28 cellular contexts compared by ENCODE assay signal in genomic region chr12:104729610-104730446, GRCh38.
A peak's percentile ranks its signal among the peaks of the same experiment; 100 is the strongest.
DNase-seq lines count a peak whose midpoint lies in the region; ATAC-seq, FAIRE-seq and TF ChIP-seq lines count a peak whose summit lies in the region.
"Had no signal": no experiment of that assay in that cellular context is flagged by ENCODE, and none has a peak within 500 bp of the region (broad histone marks: within the 10 kb centered on the region; RNA-seq: fewer than 3 reads in every experiment).

No MANE protein-coding gene starts in this region.

- no peaks in the 10 kb centered on the region for H3K36me3 ChIP-seq in HepG2 (replicated peaks in 1 of 2; ENCODE audit: control insufficient read depth in 1 of 2, insufficient read depth in 2 of 2, low read length in 2 of 2)
- H3K36me3 ChIP-seq: BE2C, gastrocnemius medialis, stomach, tibial artery had no signal

- no peak for TF ChIP-seq POLR2A in HepG2 (IDR thresholded peaks at IDR 0.05; ENCODE audit: insufficient read depth in 1 of 2, low read depth in 2 of 2, low read length in 2 of 2)

- no peaks in the 10 kb centered on the region for H3K79me2 ChIP-seq in HepG2 (ENCODE audit: insufficient read depth, low read length)
- H3K79me2 ChIP-seq: hepatocyte had no signal

- POLR2A ChIA-PET in activated CD8-positive, alpha-beta T cell treated with anti-CD3 and anti-CD28 coated beads, Interleukin-2, amount 10 ng/mL, durations not matched to agents 7 days and 5 days (lab: Charles Lee), result interaction anchor here (0.7 to 1.5 kb wide), 2 partner anchors 10 to 11 kb away, joined by 3 read pairs; no protein-coding TSS in a partner anchor
- POLR2A ChIA-PET in activated CD8-positive, alpha-beta T cell treated with anti-CD3 and anti-CD28 coated beads for 36 hours (lab: Charles Lee), result interaction anchor here (1.3 kb wide), 1 partner anchor 9 kb away, joined by 3 read pairs; no protein-coding TSS in a partner anchor
- POLR2A ChIA-PET in HepG2 (lab: Yijun Ruan, JAX), result no interaction called here

- no peak overlapping the region for H3K4me3 ChIP-seq in HepG2 (replicated peaks in 1 of 3; ENCODE audit: insufficient read depth in 1 of 3, low read depth in 2 of 3, low read length in 3 of 3)
- H3K4me3 ChIP-seq: gastrocnemius medialis, hepatocyte, SK-N-MC, skin epidermis, stomach, tibial artery had no signal

- no peak for TF ChIP-seq CTCF in activated CD8-positive, alpha-beta T cell treated with anti-CD3 and anti-CD28 coated beads for 36 hours (IDR thresholded peaks at IDR 0.05)
- no peak for TF ChIP-seq CTCF in HepG2 (CRISPR knock-in tag; IDR thresholded peaks at IDR 0.05)

- H3K9ac ChIP-seq in HepG2 (ENCODE audit: insufficient read depth, low read depth, low read length), result no peak overlapping the region

- BruUV-seq in HepG2 (replicated peaks; lab: Mats Ljungman, UMichigan), result no TSS peak

- in situ Hi-C loops in HepG2 (cut with HindIII; ENCODE audit: extremely low pct_ligation_motif_present, low pct_unique_long_range_greater_than_20kb), result no loop called here

- peaks cover 50% of the 10 kb centered on the region for H3K4me1 Mint-ChIP-seq in activated CD8-positive, alpha-beta T cell treated with anti-CD3 and anti-CD28 coated beads, Interleukin-2, amount 10 ng/mL, durations not matched to agents 7 days and 5 days (ENCODE audit: low read depth)
- H3K4me1 Mint-ChIP-seq in activated CD8-positive, alpha-beta T cell treated with anti-CD3 and anti-CD28 coated beads for 36 hours (ENCODE audit: low read depth), result peaks cover 17% of the 10 kb centered on the region
- H3K4me1 Mint-ChIP-seq in T-helper 17 cell, result peaks cover 46% of the 10 kb centered on the region
- peaks cover 73% of the 10 kb centered on the region for H3K4me1 Mint-ChIP-seq in stimulated activated effector memory CD8-positive, alpha-beta T cell treated with anti-CD3 and anti-CD28 coated beads, Interleukin-12 subunit alpha, Interleukin-12 subunit beta, amount 100 ng/mL, for 72 hours
- peaks cover 37% of the 10 kb centered on the region for H3K4me1 Mint-ChIP-seq in activated CD8-positive, alpha-beta memory T cell treated with anti-CD3 and anti-CD28 coated beads, Interleukin-2, amount 10 ng/mL, durations not matched to agents 7 days and 5 days

- H3K4me1 ChIP-seq in HepG2 (ENCODE audit: insufficient read depth, low read length), result peaks cover 8% of the 10 kb centered on the region
- H3K4me1 ChIP-seq: gastrocnemius medialis had no signal

- no peak for FAIRE-seq in HepG2 (lab: Jason Lieb, UNC)

- TF ChIP-seq EP300 in HepG2 (IDR thresholded peaks at IDR 0.05; ENCODE audit: low read depth in 2 of 2, low read length in 2 of 2), result no peak
- no peak for TF ChIP-seq EP300 in HepG2 (CRISPR knock-in tag; IDR thresholded peaks at IDR 0.05; ENCODE audit: borderline replicate concordance)

- H3K27me3 ChIP-seq in HepG2 (ENCODE audit: control insufficient read depth in 1 of 2, insufficient read depth in 2 of 2, low read length in 2 of 2), result peaks cover 2 to 25% of the 10 kb centered on the region in 2 experiments; a peak in 3 of 5 replicates
- H3K27me3 ChIP-seq: BE2C, gastrocnemius medialis, hepatocyte, stomach, tibial artery had no signal

- H4K20me1 ChIP-seq in HepG2 (ENCODE audit: insufficient read depth, low read length), result no peaks in the 10 kb centered on the region

- intact Hi-C loops in activated CD8-positive, alpha-beta T cell treated with anti-CD3 and anti-CD28 coated beads for 36 hours (cut with micrococcal nuclease), result no loop called here
- intact Hi-C loops in HepG2 (cut with micrococcal nuclease; ENCODE audit: unreplicated experiment), result no loop called here

- no peaks in the 10 kb centered on the region for H3K27me3 Mint-ChIP-seq in activated CD8-positive, alpha-beta T cell treated with anti-CD3 and anti-CD28 coated beads, Interleukin-2, amount 10 ng/mL, durations not matched to agents 7 days and 5 days (ENCODE audit: low read depth)
- no peaks in the 10 kb centered on the region for H3K27me3 Mint-ChIP-seq in activated CD8-positive, alpha-beta T cell treated with anti-CD3 and anti-CD28 coated beads for 36 hours
- H3K27me3 Mint-ChIP-seq in T-helper 17 cell, result no peaks in the 10 kb centered on the region
- no peaks in the 10 kb centered on the region for H3K27me3 Mint-ChIP-seq in activated CD8-positive, alpha-beta memory T cell treated with anti-CD3 and anti-CD28 coated beads, Interleukin-2, amount 10 ng/mL, durations not matched to agents 7 days and 5 days
- H3K27me3 Mint-ChIP-seq: activated CD4-positive, alpha-beta T cell treated with anti-CD3 and anti-CD28 coated beads, Interleukin-2, amount 10 ng/mL, durations not matched to agents 24 days and 14 days had no signal

- no peaks in the 10 kb centered on the region for H3K9me3 Mint-ChIP-seq in activated CD8-positive, alpha-beta T cell treated with anti-CD3 and anti-CD28 coated beads, Interleukin-2, amount 10 ng/mL, durations not matched to agents 7 days and 5 days (ENCODE audit: insufficient read depth)
- H3K9me3 Mint-ChIP-seq in activated CD8-positive, alpha-beta T cell treated with anti-CD3 and anti-CD28 coated beads for 36 hours, result no peaks in the 10 kb centered on the region
- H3K9me3 Mint-ChIP-seq in stimulated activated effector memory CD8-positive, alpha-beta T cell treated with anti-CD3 and anti-CD28 coated beads, Interleukin-12 subunit alpha, Interleukin-12 subunit beta, amount 100 ng/mL, for 72 hours, result no peaks in the 10 kb centered on the region
- H3K9me3 Mint-ChIP-seq in activated CD8-positive, alpha-beta memory T cell treated with anti-CD3 and anti-CD28 coated beads, Interleukin-2, amount 10 ng/mL, durations not matched to agents 7 days and 5 days (ENCODE audit: low read depth), result no peaks in the 10 kb centered on the region
- H3K9me3 Mint-ChIP-seq: activated CD4-positive, alpha-beta T cell treated with anti-CD3 and anti-CD28 coated beads, Interleukin-2, amount 10 ng/mL, durations not matched to agents 24 days and 14 days; activated T-helper 2 cell treated with anti-CD3 and anti-CD28 coated beads, Interferon-gamma antibody, Interleukin-2, Interleukin-4, amounts not matched to agents 10 μg/mL and 5 μg/mL and 100 μg/mL, durations not matched to agents 14 hours and 24 hours and 36 hours had no signal

- H2AFZ ChIP-seq in HepG2 (ENCODE audit: low read length), result no peak overlapping the region
- H2AFZ ChIP-seq: hepatocyte had no signal

- H3K27ac ChIP-seq in HepG2 (ENCODE audit: extremely low read length, insufficient read depth, low read length) (no peak overlapping the region), caudate nucleus (ENCODE audit: low read depth, low read length) (no peak overlapping the region)
- H3K27ac ChIP-seq: gastrocnemius medialis, hepatocyte, SK-N-MC, stomach, tibial artery, VCaP had no signal

- H3K36me3 Mint-ChIP-seq in activated CD8-positive, alpha-beta T cell treated with anti-CD3 and anti-CD28 coated beads, Interleukin-2, amount 10 ng/mL, durations not matched to agents 7 days and 5 days (ENCODE audit: low read depth), result peaks cover 17% of the 10 kb centered on the region
- no peaks in the 10 kb centered on the region for H3K36me3 Mint-ChIP-seq in activated CD8-positive, alpha-beta T cell treated with anti-CD3 and anti-CD28 coated beads for 36 hours (ENCODE audit: low read depth)
- H3K36me3 Mint-ChIP-seq in T-helper 17 cell (ENCODE audit: low read depth), result no peaks in the 10 kb centered on the region
- H3K36me3 Mint-ChIP-seq in stimulated activated effector memory CD8-positive, alpha-beta T cell treated with anti-CD3 and anti-CD28 coated beads, Interleukin-12 subunit alpha, Interleukin-12 subunit beta, amount 100 ng/mL, for 72 hours, result no peaks in the 10 kb centered on the region
- peaks cover 8% of the 10 kb centered on the region for H3K36me3 Mint-ChIP-seq in activated CD8-positive, alpha-beta memory T cell treated with anti-CD3 and anti-CD28 coated beads, Interleukin-2, amount 10 ng/mL, durations not matched to agents 7 days and 5 days

- ATAC-seq in activated CD8-positive, alpha-beta T cell treated with anti-CD3 and anti-CD28 coated beads, Interleukin-2, amount 10 ng/mL, durations not matched to agents 7 days and 5 days, result no peak
- ATAC-seq in activated CD8-positive, alpha-beta T cell treated with anti-CD3 and anti-CD28 coated beads for 36 hours, result no peak
- ATAC-seq in T-helper 17 cell, result no peak
- ATAC-seq in HepG2, result peak; percentile 68
- ATAC-seq in stimulated activated effector memory CD8-positive, alpha-beta T cell treated with anti-CD3 and anti-CD28 coated beads, Interleukin-12 subunit alpha, Interleukin-12 subunit beta, amount 100 ng/mL, for 72 hours, result no peak
- ATAC-seq in activated CD8-positive, alpha-beta memory T cell treated with anti-CD3 and anti-CD28 coated beads, Interleukin-2, amount 10 ng/mL, durations not matched to agents 7 days and 5 days, result no peak
- ATAC-seq: gastrocnemius medialis had no signal

- peak overlapping the region; percentile 44; the same call in 1 of the 2 replicates for H3K4me2 ChIP-seq in HepG2 (ENCODE audit: low read depth, low read length)
- H3K4me2 ChIP-seq: hepatocyte had no signal

- peak overlapping the region; percentile 62 for H3K27ac Mint-ChIP-seq in activated CD8-positive, alpha-beta T cell treated with anti-CD3 and anti-CD28 coated beads, Interleukin-2, amount 10 ng/mL, durations not matched to agents 7 days and 5 days
- no peak overlapping the region for H3K27ac Mint-ChIP-seq in activated CD8-positive, alpha-beta T cell treated with anti-CD3 and anti-CD28 coated beads for 36 hours
- peak overlapping the region; percentile 73 for H3K27ac Mint-ChIP-seq in T-helper 17 cell
- peak overlapping the region; percentile 75 for H3K27ac Mint-ChIP-seq in stimulated activated effector memory CD8-positive, alpha-beta T cell treated with anti-CD3 and anti-CD28 coated beads, Interleukin-12 subunit alpha, Interleukin-12 subunit beta, amount 100 ng/mL, for 72 hours
- H3K27ac Mint-ChIP-seq in activated CD8-positive, alpha-beta memory T cell treated with anti-CD3 and anti-CD28 coated beads, Interleukin-2, amount 10 ng/mL, durations not matched to agents 7 days and 5 days, result no peak overlapping the region
- H3K27ac Mint-ChIP-seq: activated CD4-positive, alpha-beta T cell treated with anti-CD3 and anti-CD28 coated beads, Interleukin-2, amount 10 ng/mL, durations not matched to agents 24 days and 14 days had no signal

- CTCF ChIA-PET in activated CD8-positive, alpha-beta T cell treated with anti-CD3 and anti-CD28 coated beads, Interleukin-2, amount 10 ng/mL, durations not matched to agents 7 days and 5 days (lab: Charles Lee), result no interaction called here
- CTCF ChIA-PET in activated CD8-positive, alpha-beta T cell treated with anti-CD3 and anti-CD28 coated beads for 36 hours (lab: Charles Lee), result no interaction called here
- CTCF ChIA-PET in HepG2 (lab: Yijun Ruan, JAX; ENCODE audit: low intra/inter-chr PET ratio, low total read pairs), result no interaction called here
- CTCF ChIA-PET in activated CD8-positive, alpha-beta memory T cell treated with anti-CD3 and anti-CD28 coated beads, Interleukin-2, amount 10 ng/mL, durations not matched to agents 7 days and 5 days (lab: Charles Lee), result no interaction called here

- no peak overlapping the region for H3K4me3 Mint-ChIP-seq in activated CD8-positive, alpha-beta T cell treated with anti-CD3 and anti-CD28 coated beads, Interleukin-2, amount 10 ng/mL, durations not matched to agents 7 days and 5 days
- H3K4me3 Mint-ChIP-seq in activated CD8-positive, alpha-beta T cell treated with anti-CD3 and anti-CD28 coated beads for 36 hours, result no peak overlapping the region
- H3K4me3 Mint-ChIP-seq in T-helper 17 cell, result no peak overlapping the region
- no peak overlapping the region for H3K4me3 Mint-ChIP-seq in stimulated activated effector memory CD8-positive, alpha-beta T cell treated with anti-CD3 and anti-CD28 coated beads, Interleukin-12 subunit alpha, Interleukin-12 subunit beta, amount 100 ng/mL, for 72 hours
- no peak overlapping the region for H3K4me3 Mint-ChIP-seq in activated CD8-positive, alpha-beta memory T cell treated with anti-CD3 and anti-CD28 coated beads, Interleukin-2, amount 10 ng/mL, durations not matched to agents 7 days and 5 days
- H3K4me3 Mint-ChIP-seq: activated CD4-positive, alpha-beta T cell treated with anti-CD3 and anti-CD28 coated beads, Interleukin-2, amount 10 ng/mL, durations not matched to agents 24 days and 14 days had no signal

- 33% methylated on average over 13 of the region's 19 CpGs for WGBS in HepG2 (ENCODE audit: low lambda C conversion rate)

- DNase-seq in activated CD8-positive, alpha-beta T cell treated with anti-CD3 and anti-CD28 coated beads, Interleukin-2, amount 10 ng/mL, durations not matched to agents 7 days and 5 days, result no peak
- DNase-seq in activated CD8-positive, alpha-beta T cell treated with anti-CD3 and anti-CD28 coated beads for 36 hours, result no peak
- DNase-seq in T-helper 17 cell, result no peak
- DNase-seq in HepG2 (ENCODE audit: low spot score), result no peak
- no peak for DNase-seq in stimulated activated effector memory CD8-positive, alpha-beta T cell treated with anti-CD3 and anti-CD28 coated beads, Interleukin-12 subunit alpha, Interleukin-12 subunit beta, amount 100 ng/mL, for 72 hours (ENCODE audit: low spot score in 2 of 2)
- no peak for DNase-seq in caudate nucleus (lab: John Stamatoyannopoulos, UW)
- no peak for DNase-seq in activated CD8-positive, alpha-beta memory T cell treated with anti-CD3 and anti-CD28 coated beads, Interleukin-2, amount 10 ng/mL, durations not matched to agents 7 days and 5 days
- DNase-seq in NCI-H748 treated with DMSO at 0.1 percent for 48 hours (lab: John Stamatoyannopoulos, UW), result no peak
- DNase-seq: activated CD4-positive, alpha-beta T cell treated with anti-CD3 and anti-CD28 coated beads, Interleukin-2, amount 10 ng/mL, durations not matched to agents 24 days and 14 days; activated CD8-positive, alpha-beta memory T cell treated with anti-CD3 and anti-CD28 coated beads, Interleukin-2, amount 50 U/mL, for 4 hours; BE2C; central memory CD4-positive, alpha-beta T cell; dermis blood vessel endothelial cell; DMS79; gastrocnemius medialis; GDM1; HCEC 1CT; KG1; left cardiac atrium; NCI-H1417 treated with DMSO at 0.1 percent for 48 hours; stomach; T-helper 9 cell; tibial artery had no signal

- no peak for TF ChIP-seq RAD21 in HepG2 (CRISPR knock-in tag; IDR thresholded peaks at IDR 0.05)

- H3K9me3 ChIP-seq in T-helper 17 cell (ENCODE audit: control insufficient read depth, low read length, poor library complexity, severe bottlenecking) (no peaks in the 10 kb centered on the region), HepG2 (ENCODE audit: low read length) (no peaks in the 10 kb centered on the region)
- H3K9me3 ChIP-seq: BE2C, gastrocnemius medialis, stomach, tibial artery had no signal

Comparison
In these comparisons a context has a peak if more than half of its experiments do, and no peak if none do; other contexts are left out.
1. H3K27ac Mint-ChIP-seq: peak in activated CD8-positive, alpha-beta T cell treated with anti-CD3 and anti-CD28 coated beads, Interleukin-2, amount 10 ng/mL, durations not matched to agents 7 days and 5 days (single experiment), T-helper 17 cell (single experiment) and stimulated activated effector memory CD8-positive, alpha-beta T cell treated with anti-CD3 and anti-CD28 coated beads, Interleukin-12 subunit alpha, Interleukin-12 subunit beta, amount 100 ng/mL, for 72 hours (single experiment); none in activated CD8-positive, alpha-beta T cell treated with anti-CD3 and anti-CD28 coated beads for 36 hours (single experiment) and activated CD8-positive, alpha-beta memory T cell treated with anti-CD3 and anti-CD28 coated beads, Interleukin-2, amount 10 ng/mL, durations not matched to agents 7 days and 5 days (single experiment).